Comparison of ENCODE assay signal across 2 cellular contexts in genomic region chr19:52520013-52520412, GRCh38.
TF ChIP-seq lines count a peak whose summit lies in the region.

No MANE protein-coding gene starts in this region.

TF ChIP-seq in HepG2, 621 proteins besides CTCF, POLR2A, EP300 and RAD21:
- no peak for TF ChIP-seq ZNF713 (CRISPR knock-in tag; IDR thresholded peaks at IDR 0.05)
- TF ChIP-seq XBP1 (CRISPR knock-in tag; IDR thresholded peaks at IDR 0.05), result no peak
- no peak for TF ChIP-seq NR2F1 (CRISPR knock-in tag; IDR thresholded peaks at IDR 0.05)
- no peak for TF ChIP-seq KLF13 (CRISPR knock-in tag; IDR thresholded peaks at IDR 0.05)
- TF ChIP-seq ZNF263 (CRISPR knock-in tag; IDR thresholded peaks at IDR 0.05), result no peak
- TF ChIP-seq ZSCAN30 (CRISPR knock-in tag; IDR thresholded peaks at IDR 0.05), result no peak
- no peak for TF ChIP-seq NCOA1 (CRISPR knock-in tag; IDR thresholded peaks at IDR 0.05)
TF ChIP-seq in HepG2: peak in this region for 0.

TF ChIP-seq in H1, 55 proteins besides CTCF, POLR2A, EP300 and RAD21:
- 0 out of 2 replicates have a peak, but pooled peaks have one; percentile 19 for TF ChIP-seq CEBPB (IDR thresholded peaks at IDR 0.05; ENCODE audit: low read depth, low read length)
- no peak for TF ChIP-seq POLR2AphosphoS5 (IDR thresholded peaks at IDR 0.05; ENCODE audit: low read depth, low read length)
